ENCODE assay signal across 14 cellular contexts in the genomic region with DNA sequence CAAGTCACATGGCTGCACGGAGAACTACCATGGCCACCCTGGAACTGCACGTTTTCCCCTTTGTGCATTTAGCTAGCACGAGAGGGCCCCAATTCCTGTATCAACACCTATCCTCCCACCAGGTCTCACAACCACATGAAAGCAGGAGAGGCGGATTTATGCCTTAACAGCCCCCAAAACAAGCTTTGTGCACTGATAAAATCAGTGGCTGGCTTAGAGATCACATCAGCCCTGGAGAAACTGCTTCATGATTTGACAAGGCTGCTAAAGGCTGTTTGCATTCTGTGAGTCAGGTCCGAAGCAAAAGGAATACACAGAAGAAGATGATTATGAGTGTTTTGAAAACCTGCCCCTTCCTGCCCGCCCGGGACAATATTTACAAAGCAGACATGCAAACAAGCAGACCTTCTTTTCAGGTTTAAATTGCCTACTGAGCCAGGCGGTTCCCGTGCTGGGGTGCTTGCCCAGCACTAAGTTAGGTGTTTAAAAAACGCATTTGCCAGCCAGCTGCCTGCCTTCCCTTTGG. TPM values are rescaled to one million over a fixed set of nuclear protein-coding genes. Genes with fewer than 3 reads are reported as not detected.
A peak's percentile ranks its signal among the peaks of the same experiment; 100 is the strongest.
DNase-seq lines count a peak whose midpoint lies in the region; ATAC-seq and TF ChIP-seq lines count a peak whose summit lies in the region.
"Had no signal": no experiment of that assay in that cellular context is flagged by ENCODE, and none has a peak within 500 bp of the region (broad histone marks: within the 10 kb centered on the region; RNA-seq: fewer than 3 reads in every experiment).

No MANE protein-coding gene starts in this region.

- peaks cover 31% of the 10 kb centered on the region for H3K4me1 Mint-ChIP-seq in activated naive CD8-positive, alpha-beta T cell treated with anti-CD3 and anti-CD28 coated beads, Interleukin-2, amount 50 U/mL, for 24 hours
- peaks cover 5% of the 10 kb centered on the region for H3K4me1 Mint-ChIP-seq in type B pancreatic cell (ENCODE audit: unreplicated experiment)
- H3K4me1 Mint-ChIP-seq: CD14-positive monocyte had no signal

- TF ChIP-seq CTCF in type B pancreatic cell (conservative IDR thresholded peaks at IDR 0.05) = no peak

- no peak overlapping the region for H3K4me3 Mint-ChIP-seq in activated naive CD8-positive, alpha-beta T cell treated with anti-CD3 and anti-CD28 coated beads, Interleukin-2, amount 50 U/mL, for 24 hours
- H3K4me3 Mint-ChIP-seq in type B pancreatic cell = peak overlapping the region; percentile 10

- peak; percentile 7 for ATAC-seq in activated naive CD8-positive, alpha-beta T cell treated with anti-CD3 and anti-CD28 coated beads, Interleukin-2, amount 50 U/mL, for 24 hours
- ATAC-seq in GM21576 (IDR thresholded peaks at IDR 0.05; ENCODE audit: unreplicated experiment) (no peak), GM18858 (IDR thresholded peaks at IDR 0.05; ENCODE audit: unreplicated experiment) (no peak)
- ATAC-seq: body of pancreas, GM12878 had no signal

- H3K27me3 Mint-ChIP-seq in activated naive CD8-positive, alpha-beta T cell treated with anti-CD3 and anti-CD28 coated beads, Interleukin-2, amount 50 U/mL, for 24 hours = peaks cover 6% of the 10 kb centered on the region
- peaks cover 3% of the 10 kb centered on the region for H3K27me3 Mint-ChIP-seq in type B pancreatic cell

- no peaks in the 10 kb centered on the region for H3K36me3 Mint-ChIP-seq in activated naive CD8-positive, alpha-beta T cell treated with anti-CD3 and anti-CD28 coated beads, Interleukin-2, amount 50 U/mL, for 24 hours (ENCODE audit: low read depth)
- no peaks in the 10 kb centered on the region for H3K36me3 Mint-ChIP-seq in type B pancreatic cell
- H3K36me3 Mint-ChIP-seq: CD14-positive monocyte had no signal

- DNase-seq in stimulated activated CD4-positive, alpha-beta T cell treated with anti-CD3 and anti-CD28 coated beads, Interleukin-15, amount 100 ng/mL, for 24 hours = peak; percentile 38
- DNase-seq in stimulated activated CD4-positive, alpha-beta T cell treated with anti-CD3 and anti-CD28 coated beads, Interleukin-12 subunit alpha, Interleukin-12 subunit beta, amount 100 ng/mL, for 4 hours = no peak
- DNase-seq in NCI-H69 (lab: John Stamatoyannopoulos, UW) = peak; percentile 88
- DNase-seq in activated naive CD8-positive, alpha-beta T cell treated with anti-CD3 and anti-CD28 coated beads, Interleukin-2, amount 50 U/mL, for 24 hours = peak; percentile 10
- DNase-seq in type B pancreatic cell (ENCODE audit: extremely low spot score, unreplicated experiment) = no peak
- no peak for DNase-seq in Kasumi-1 (lab: John Stamatoyannopoulos, UW)
- DNase-seq: esophagus squamous epithelium, Peyer's patch, thyroid gland had no signal

- H3K27ac Mint-ChIP-seq in activated naive CD8-positive, alpha-beta T cell treated with anti-CD3 and anti-CD28 coated beads, Interleukin-2, amount 50 U/mL, for 24 hours = no peak overlapping the region
- no peak overlapping the region for H3K27ac Mint-ChIP-seq in type B pancreatic cell
- H3K27ac Mint-ChIP-seq: CD14-positive monocyte had no signal

- no peaks in the 10 kb centered on the region for H3K9me3 Mint-ChIP-seq in activated naive CD8-positive, alpha-beta T cell treated with anti-CD3 and anti-CD28 coated beads, Interleukin-2, amount 50 U/mL, for 24 hours
- no peaks in the 10 kb centered on the region for H3K9me3 Mint-ChIP-seq in type B pancreatic cell
- H3K9me3 Mint-ChIP-seq: CD14-positive monocyte had no signal

RNA-seq across cellular contexts. Expression of gene CEMIP, which starts 25.9 kb away (rescaled TPM):
- total RNA-seq in type B pancreatic cell (ENCODE audit: low replicate concordance) = 5.1 and 16.4 TPM in 2 replicates

Comparison
In these comparisons a context has a peak if more than half of its experiments do, and no peak if none do; other contexts are left out.
1. DNase-seq: peak in stimulated activated CD4-positive, alpha-beta T cell treated with anti-CD3 and anti-CD28 coated beads, Interleukin-15, amount 100 ng/mL, for 24 hours (single experiment), NCI-H69 (single experiment) and activated naive CD8-positive, alpha-beta T cell treated with anti-CD3 and anti-CD28 coated beads, Interleukin-2, amount 50 U/mL, for 24 hours (single experiment); none in stimulated activated CD4-positive, alpha-beta T cell treated with anti-CD3 and anti-CD28 coated beads, Interleukin-12 subunit alpha, Interleukin-12 subunit beta, amount 100 ng/mL, for 4 hours (single experiment), type B pancreatic cell (single experiment) and Kasumi-1 (0 of 2).